Comparison of ENCODE assay signal across 16 cellular contexts in genomic region chr2:207113403-207113802, GRCh38. TPM values are rescaled to one million over a fixed set of nuclear protein-coding genes. Genes with fewer than 3 reads are reported as not detected.
DNase-seq lines count a peak whose midpoint lies in the region; ATAC-seq, FAIRE-seq and TF ChIP-seq lines count a peak whose summit lies in the region.
"Had no signal": no experiment of that assay in that cellular context is flagged by ENCODE, and none has a peak within 500 bp of the region (broad histone marks: within the 10 kb centered on the region; RNA-seq: fewer than 3 reads in every experiment).

No MANE protein-coding gene starts in this region.

- TF ChIP-seq RAD21 in neural cell (conservative IDR thresholded peaks at IDR 0.05): no peak

- TF ChIP-seq CTCF in bronchial epithelial cell (IDR thresholded peaks at IDR 0.05; ENCODE audit: insufficient read depth, low read length, severe bottlenecking): no peak
- TF ChIP-seq CTCF in neural cell (IDR thresholded peaks at IDR 0.05; ENCODE audit: poor library complexity, severe bottlenecking): no peak

- H2AFZ ChIP-seq in neural cell (ENCODE audit: low read depth, low read length): no peak overlapping the region

- H3K36me3 ChIP-seq in bronchial epithelial cell (ENCODE audit: control insufficient read depth, insufficient read depth, low read length): peaks cover 23% of the 10 kb centered on the region
- H3K36me3 ChIP-seq in neural cell (ENCODE audit: insufficient read depth, low read length): peaks cover 4% of the 10 kb centered on the region
- H3K36me3 ChIP-seq: BLaER1, gastrocnemius medialis had no signal

- H3K27me3 ChIP-seq in bronchial epithelial cell (ENCODE audit: control insufficient read depth, insufficient read depth, low read length) (no peaks in the 10 kb centered on the region), neural cell (ENCODE audit: insufficient read depth, low read depth, low read length) (no peaks in the 10 kb centered on the region)
- H3K27me3 ChIP-seq: BLaER1, gastrocnemius medialis, SJSA1 had no signal

- H3F3A ChIP-seq in neural cell (ENCODE audit: insufficient read depth, low read length, poor library complexity, severe bottlenecking): no peaks in the 10 kb centered on the region

- peaks cover 100% of the 10 kb centered on the region for H3K79me2 ChIP-seq in neural cell (replicated peaks; ENCODE audit: insufficient read depth, low read length)

- peak overlapping the region; percentile 33 for H3K9ac ChIP-seq in neural cell (ENCODE audit: low read length)
- H3K9ac ChIP-seq: BLaER1 had no signal

- no peaks in the 10 kb centered on the region for H3K9me2 ChIP-seq in neural cell (ENCODE audit: insufficient read depth, low read length)

- H3K9me3 ChIP-seq in neural cell (ENCODE audit: low read length): no peaks in the 10 kb centered on the region
- H3K9me3 ChIP-seq: BLaER1, gastrocnemius medialis, SJSA1 had no signal

- peak overlapping the region; percentile 53 for H3K4me2 ChIP-seq in neural cell (ENCODE audit: low read length)

- H3K27ac ChIP-seq in neural cell (ENCODE audit: low read length): peak overlapping the region; percentile 80
- H3K27ac ChIP-seq: BLaER1, gastrocnemius medialis, SJSA1, VCaP had no signal

- no peak for ATAC-seq in GM21825 (IDR thresholded peaks at IDR 0.05; ENCODE audit: unreplicated experiment)
- no peak for ATAC-seq in GM19023 (IDR thresholded peaks at IDR 0.05; ENCODE audit: unreplicated experiment)
- ATAC-seq: activated CD8-positive, alpha-beta memory T cell treated with anti-CD3 and anti-CD28 coated beads, Interleukin-2, amount 10 ng/mL, durations not matched to agents 7 days and 5 days; gastrocnemius medialis had no signal

- DNase-seq in DMS79 treated with DMSO at 0.1 percent for 48 hours (lab: John Stamatoyannopoulos, UW) (peak; percentile 18), NCI-H2081 treated with DMSO at 0.1 percent for 48 hours (lab: John Stamatoyannopoulos, UW) (peak; percentile 32), bronchial epithelial cell (ENCODE audit: low read depth) (peak; percentile 39)
- DNase-seq in activated CD4-positive, CD25-positive, alpha-beta regulatory T cell treated with anti-CD3 and anti-CD28 coated beads, Interleukin-2, amount 50 U/mL, for 72 hours: no peak
- DNase-seq: activated CD8-positive, alpha-beta memory T cell treated with anti-CD3 and anti-CD28 coated beads, Interleukin-2, amount 10 ng/mL, durations not matched to agents 7 days and 5 days; gastrocnemius medialis; IMR-90; NCI-H1048; trophoblast cell had no signal

- FAIRE-seq in bronchial epithelial cell (lab: Jason Lieb, UNC): no peak
- FAIRE-seq: H54 had no signal

- H3K4me3 ChIP-seq in bronchial epithelial cell (ENCODE audit: low read depth, low read length) (no peak overlapping the region), neural cell (ENCODE audit: low read length) (peak overlapping the region; percentile 45)
- H3K4me3 ChIP-seq: BLaER1, gastrocnemius medialis, SJSA1 had no signal

- H4K20me1 ChIP-seq in neural cell (ENCODE audit: insufficient read depth): peaks cover 48% of the 10 kb centered on the region
- H4K20me1 ChIP-seq: BLaER1 had no signal

- TF ChIP-seq EP300 in neural cell (conservative IDR thresholded peaks at IDR 0.05; ENCODE audit: poor library complexity, severe bottlenecking): no peak

TF ChIP-seq in neural cell, 6 proteins besides CTCF, POLR2A, EP300 and RAD21:
- TF ChIP-seq POLR2AphosphoS5 (IDR thresholded peaks at IDR 0.05) (peak; percentile 52), MXI1 (conservative IDR thresholded peaks at IDR 0.05; ENCODE audit: poor library complexity, severe bottlenecking) (no peak), TAF1 (IDR thresholded peaks at IDR 0.05; ENCODE audit: low read depth) (no peak), EZH2 (IDR thresholded peaks at IDR 0.05; ENCODE audit: borderline replicate concordance, insufficient read depth, low read length, poor library complexity, severe bottlenecking) (no peak), REST (IDR thresholded peaks at IDR 0.05; ENCODE audit: borderline replicate concordance) (no peak), SMC3 (conservative IDR thresholded peaks at IDR 0.05; ENCODE audit: poor library complexity) (no peak)
TF ChIP-seq in neural cell: peak in this region for 1.

RNA-seq across cellular contexts. Expression of gene KLF7, which starts 52.3 kb away (rescaled TPM):
- total RNA-seq in bronchial epithelial cell: 39.8 and 40.5 TPM in 2 replicates
- polyA plus RNA-seq in neural cell: 28.1 and 31.5 TPM in 2 replicates
- polyA minus RNA-seq in neural cell: 102 and 141 TPM in 2 replicates
